Comparison of ENCODE assay signal across 32 cellular contexts in the genomic region with DNA sequence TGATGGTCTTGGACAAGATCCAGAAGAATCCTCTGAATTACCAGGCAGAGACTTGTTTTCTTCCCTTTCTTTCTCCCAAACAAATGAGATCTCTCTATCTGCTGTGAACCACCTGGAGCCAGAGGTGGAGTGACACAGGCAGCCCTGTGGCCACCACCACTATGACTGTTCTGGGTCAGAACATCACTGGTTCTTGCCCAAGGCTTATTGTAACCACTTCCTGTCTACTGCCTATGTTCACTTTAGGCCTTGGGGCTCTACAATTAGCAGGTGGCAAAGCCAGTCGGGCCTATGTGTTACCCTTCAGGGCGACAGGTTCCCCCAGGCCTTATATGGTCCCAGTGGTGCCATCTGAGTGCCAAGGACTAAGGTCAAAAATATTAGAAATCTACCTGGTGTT.
"Had no signal": no experiment of that assay in that cellular context is flagged by ENCODE, and none has a peak within 500 bp of the region (broad histone marks: within the 10 kb centered on the region; RNA-seq: fewer than 3 reads in every experiment).

No MANE protein-coding gene starts in this region.

- H3K4me1 ChIP-seq: SJCRH30 had no signal

- ATAC-seq: Panc1, Right ventricle myocardium inferior, SK-N-SH treated with all-trans-retinoic acid at 6 μM for 48 hours had no signal

- H2AFZ ChIP-seq: PC-9 had no signal

- H3K9me3 ChIP-seq: SJCRH30 had no signal

- H3K9ac ChIP-seq: KMS-11 had no signal

- H3K4me2 ChIP-seq: KMS-11, PC-9 had no signal

- DNase-seq: Karpas-422, MM.1S, MV-4-11, NCI-H1092, NCI-H1105, NCI-H1417 treated with DMSO at 0.1 percent for 48 hours, NCI-H146, NCI-H1694, NCI-H187, NCI-H1930, NCI-H2029 treated with DMSO at 0.1 percent for 48 hours, NCI-H2081 treated with DMSO at 0.1 percent for 48 hours, NCI-H2107, NCI-H2171, NCI-H226, NCI-H446 treated with DMSO at 0.1 percent for 48 hours, NCI-H510A, NCI-H524, NCI-H526, NCI-H69, NCI-H748 treated with DMSO at 0.1 percent for 48 hours, NCI-H82, PC-9, SHP77, SIG-M5, SJCRH30 had no signal

- H3K36me3 ChIP-seq: SJCRH30 had no signal

- H3K27me3 ChIP-seq: SJCRH30 had no signal

- H3K4me3 ChIP-seq: PC-9, SJCRH30, SK-N-MC had no signal

- H3K27ac ChIP-seq: KMS-11, PC-9, RWPE1, SJCRH30, SK-N-MC had no signal
